8 cellular contexts compared by ENCODE assay signal in the genomic region with DNA sequence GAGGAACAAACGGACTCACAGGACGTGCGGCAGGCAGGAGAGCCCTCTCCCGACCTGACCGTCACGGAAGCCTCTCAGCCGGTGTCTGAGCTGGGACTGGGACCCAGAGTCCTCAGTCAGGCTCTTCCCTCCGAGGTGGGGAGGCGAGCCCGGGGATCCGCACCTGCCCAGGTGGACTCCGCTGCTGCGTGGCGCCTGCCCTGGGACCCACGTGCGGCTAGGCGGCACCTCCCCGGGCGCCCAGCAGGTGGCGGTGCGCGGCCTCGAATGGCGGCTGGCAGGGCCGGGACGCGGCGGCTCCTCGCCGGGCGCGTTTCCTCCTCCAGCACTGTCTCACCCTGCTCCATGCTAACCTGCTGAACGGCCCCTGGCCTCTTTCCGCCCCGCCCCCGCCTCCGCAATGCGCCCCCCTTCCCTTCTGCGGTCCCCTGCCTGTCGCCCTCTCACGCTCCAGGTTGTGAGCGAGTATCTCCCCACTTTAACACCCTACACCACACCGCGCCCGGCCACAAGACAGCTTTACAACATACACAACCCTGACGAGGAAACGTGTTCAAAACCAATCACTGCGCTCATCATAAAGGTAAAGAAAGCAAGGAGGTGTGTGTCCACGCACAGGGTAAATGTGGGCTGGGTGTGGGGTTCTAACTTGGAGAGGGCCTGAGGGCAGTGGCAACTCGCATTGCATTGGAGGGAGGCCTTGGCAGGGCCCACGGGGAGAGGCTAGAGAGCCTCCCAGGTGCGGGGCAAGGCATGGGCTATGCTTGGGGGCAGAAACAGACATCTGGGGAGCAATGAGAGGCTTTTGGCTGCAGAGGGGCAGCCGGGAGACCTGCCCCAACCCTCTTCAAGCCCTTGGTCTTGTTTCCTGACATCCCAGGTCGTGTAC. TPM values are rescaled to one million over a fixed set of nuclear protein-coding genes. Genes with fewer than 3 reads are reported as not detected.
A peak's percentile ranks its signal among the peaks of the same experiment; 100 is the strongest.
DNase-seq lines count a peak whose midpoint lies in the region; ATAC-seq and TF ChIP-seq lines count a peak whose summit lies in the region.

No MANE protein-coding gene starts in this region.

- H3K27ac ChIP-seq in WERI-Rb-1: no peak overlapping the region

- H3K9me3 Mint-ChIP-seq in brain (peaks cover 0 to 4% (median 0%) of the 10 kb centered on the region in 5 experiments), immature natural killer cell (peaks cover 0 to 1% (median 0%) of the 10 kb centered on the region in 6 donors)

- peaks cover 12% of the 10 kb centered on the region for H3K27me3 Mint-ChIP-seq in brain
- H3K27me3 Mint-ChIP-seq in immature natural killer cell (ENCODE audit: low read depth in 3 of 3): peaks cover 0 to 22% (median 6%) of the 10 kb centered on the region in 3 donors

- H3K27ac Mint-ChIP-seq in brain: no peak overlapping the region
- peak overlapping the region in 5 of 6 donors; percentile 16 to 78 (median 47) for H3K27ac Mint-ChIP-seq in immature natural killer cell

- peaks cover 10% of the 10 kb centered on the region for H3K27me3 ChIP-seq in WERI-Rb-1 (ENCODE audit: insufficient read depth, low read depth, severe bottlenecking)

- no peaks in the 10 kb centered on the region for H3K36me3 Mint-ChIP-seq in brain
- H3K36me3 Mint-ChIP-seq in immature natural killer cell: no peaks in the 10 kb centered on the region

- DNase-seq in NCI-H1417 (lab: John Stamatoyannopoulos, UW): peak; percentile 29 to 51 (median 50)
- no peak for DNase-seq in NCI-H1417 treated with DMSO at 0.1 percent for 48 hours (lab: John Stamatoyannopoulos, UW)
- DNase-seq in NB4 (ENCODE audit: low read depth): peak; percentile 81
- DNase-seq in WERI-Rb-1: peak; percentile 67
- peak; percentile 67 to 75 (median 73) for DNase-seq in immature natural killer cell
- peak; percentile 53 to 67 for DNase-seq in stimulated activated CD4-positive, alpha-beta T cell treated with anti-CD3 and anti-CD28 coated beads, Interleukin-15, amount 100 ng/mL, for 48 hours (ENCODE audit: low read depth in 2 of 2)

- peaks cover 35% of the 10 kb centered on the region for H3K4me1 Mint-ChIP-seq in brain
- H3K4me1 Mint-ChIP-seq in immature natural killer cell: peaks cover 8% of the 10 kb centered on the region in 2 donors

- H3K4me3 ChIP-seq in NB4 (ENCODE audit: low read depth, low read length) (no peak overlapping the region), WERI-Rb-1 (ENCODE audit: low read depth, low read length) (peak overlapping the region; percentile 7; the same call in 1 of the 2 replicates)

- ATAC-seq in HG02610 (IDR thresholded peaks at IDR 0.05; ENCODE audit: unreplicated experiment): no peak

- TF ChIP-seq CTCF in NB4 (IDR thresholded peaks at IDR 0.05; ENCODE audit: low read depth, low read length): peak; percentile 48
- TF ChIP-seq CTCF in WERI-Rb-1 (IDR thresholded peaks at IDR 0.05; ENCODE audit: low read depth, low read length): peak; percentile 88
- peak; percentile 92 to 95 for TF ChIP-seq CTCF in brain (conservative IDR thresholded peaks at IDR 0.05)

- H3K36me3 ChIP-seq in WERI-Rb-1: no peaks in the 10 kb centered on the region

- H3K9me3 ChIP-seq in WERI-Rb-1 (ENCODE audit: severe bottlenecking): no peaks in the 10 kb centered on the region

- TF ChIP-seq POLR2A in NB4 (IDR thresholded peaks at IDR 0.05; ENCODE audit: extremely low read depth, insufficient read length): no peak

- H3K4me3 Mint-ChIP-seq in brain (peak overlapping the region in 1 of 5 experiments; percentile 6), immature natural killer cell (peak overlapping the region; percentile 40 to 79 (median 54))

RNA-seq across cellular contexts. Expression of a gene that starts 25.9 kb away (rescaled TPM):
- 170 TPM for polyA plus RNA-seq in brain (ENCODE audit: insufficient read depth, low read depth, low replicate concordance)
- 100 to 1,000 TPM in 2 of 3 donors, 10 to 100 TPM in 1; 97.7 to 113 (median 112) TPM for polyA plus RNA-seq in immature natural killer cell

Comparison
In these comparisons a context has a peak if more than half of its experiments do, and no peak if none do; other contexts are left out.
1. H3K27ac Mint-ChIP-seq: peak in immature natural killer cell (5 of 6); none in brain (0 of 5).
2. Peak in every context shown above with its lines, with median percentiles within 50 percentile points of each other: CTCF ChIP-seq.